Comparison of ENCODE assay signal across 8 cellular contexts in genomic region chr5:79858097-79858723, GRCh38.
DNase-seq lines count a peak whose midpoint lies in the region; ATAC-seq and TF ChIP-seq lines count a peak whose summit lies in the region.

No MANE protein-coding gene starts in this region.

- no peaks in the 10 kb centered on the region for H3K36me3 ChIP-seq in lung (ENCODE audit: control insufficient read depth in 2 of 2, insufficient read depth in 2 of 2, low read length in 2 of 2)

- H3K27me3 ChIP-seq in AG04450 (ENCODE audit: control insufficient read depth, insufficient read depth, low read length), result peaks cover 4% of the 10 kb centered on the region
- H3K27me3 ChIP-seq in lung (ENCODE audit: control insufficient read depth, insufficient read depth), result no peaks in the 10 kb centered on the region

- H3K9me3 ChIP-seq in AG04450 (ENCODE audit: control insufficient read depth, insufficient read depth, low read length), result no peaks in the 10 kb centered on the region
- H3K9me3 ChIP-seq in lung (ENCODE audit: control insufficient read depth in 2 of 2, insufficient read depth in 1 of 2, low read length in 1 of 2), result peaks cover 0 to 2% of the 10 kb centered on the region in 2 donors

- ATAC-seq in GM18868 (IDR thresholded peaks at IDR 0.05; ENCODE audit: unreplicated experiment) (peak; percentile 43), lung (ENCODE audit: insufficient read depth, low FRiP score) (peak; percentile 75), GM21526 (IDR thresholded peaks at IDR 0.05; ENCODE audit: low FRiP score, unreplicated experiment) (no peak)

- TF ChIP-seq CTCF in AG04450 (IDR thresholded peaks at IDR 0.05; ENCODE audit: low read depth, low read length) (peak; percentile 98), lung (IDR thresholded peaks at IDR 0.05; ENCODE audit: control extremely low read depth, extremely low read depth) (peak; percentile 94)

- WGBS in lung, 2 donors, result 32 to 35% methylated on average over 6 of the region's 6 CpGs

- H3K4me3 ChIP-seq in AG04450 (ENCODE audit: low read depth, low read length), result no peak overlapping the region
- no peak overlapping the region for H3K4me3 ChIP-seq in lung

- POLR2A ChIA-PET in AG04450 (lab: Yijun Ruan, JAX), result interaction anchor here (0.6 kb wide), 1 partner anchor 10 kb away, joined by 5 read pairs; no protein-coding TSS in a partner anchor

- no peaks in the 10 kb centered on the region for H3K4me1 ChIP-seq in lung (ENCODE audit: control insufficient read depth in 2 of 2, insufficient read depth in 2 of 2, low read length in 2 of 2)

- H3K27ac ChIP-seq in AG04450 (ENCODE audit: low read depth, low read length), result no peak overlapping the region
- H3K27ac ChIP-seq in lung (ENCODE audit: low read depth in 1 of 2, low read length in 1 of 2), result no peak overlapping the region

- CTCF ChIA-PET in AG04450 (lab: Charles Lee), result interaction anchor here (0.6 to 3.1 kb wide), 14 partner anchors 8 to 833 kb away, joined by 3 to 19 read pairs (median 4); no protein-coding TSS in a partner anchor

- no peak for DNase-seq in AG04450 (ENCODE audit: low read depth, low spot score)
- peak; percentile 68 for DNase-seq in NCI-H345 (lab: John Stamatoyannopoulos, UW)
- DNase-seq in activated CD4-positive, alpha-beta T cell treated with anti-CD3 and anti-CD28 coated beads, Interleukin-2, amount 50 U/mL, for 48 hours, result peak; percentile 90 to 91
- peak; percentile 81 for DNase-seq in ecto neural progenitor cell (ENCODE audit: low spot score)
- peak; percentile 73 for DNase-seq in lung (ENCODE audit: low spot score)
- DNase-seq in stimulated activated CD8-positive, alpha-beta memory T cell treated with anti-CD3 and anti-CD28 coated beads, Interleukin-12 subunit alpha, Interleukin-12 subunit beta, amount 100 ng/mL, for 4 hours (ENCODE audit: low read depth), result peak; percentile 42
